In the genomic region with DNA sequence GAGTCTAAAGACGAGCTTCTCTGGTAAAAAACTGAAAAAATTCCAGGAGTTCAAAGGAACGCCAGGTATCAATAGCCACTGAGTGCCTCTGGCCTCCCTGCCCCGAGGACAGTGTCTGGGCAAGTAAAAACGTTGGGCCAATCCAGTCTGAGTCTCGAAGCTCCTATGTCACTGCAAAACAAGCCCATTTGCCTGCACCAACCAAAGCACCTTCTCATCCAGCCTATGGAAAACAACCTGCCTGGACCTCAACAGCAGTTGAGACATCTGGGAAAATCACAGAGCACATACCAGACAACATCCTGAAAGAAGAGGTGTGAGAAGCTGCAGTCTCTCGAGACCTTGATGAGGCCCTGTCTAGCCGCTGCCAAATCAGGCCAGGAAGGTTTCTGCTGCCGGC, we compare ENCODE assay signal across 1 cellular context.
TF ChIP-seq lines count a peak whose summit lies in the region.

No MANE protein-coding gene starts in this region.

TF ChIP-seq in WTC11, 78 proteins besides CTCF, POLR2A, EP300 and RAD21 (continued from another document):
- TF ChIP-seq, protein P1, sequence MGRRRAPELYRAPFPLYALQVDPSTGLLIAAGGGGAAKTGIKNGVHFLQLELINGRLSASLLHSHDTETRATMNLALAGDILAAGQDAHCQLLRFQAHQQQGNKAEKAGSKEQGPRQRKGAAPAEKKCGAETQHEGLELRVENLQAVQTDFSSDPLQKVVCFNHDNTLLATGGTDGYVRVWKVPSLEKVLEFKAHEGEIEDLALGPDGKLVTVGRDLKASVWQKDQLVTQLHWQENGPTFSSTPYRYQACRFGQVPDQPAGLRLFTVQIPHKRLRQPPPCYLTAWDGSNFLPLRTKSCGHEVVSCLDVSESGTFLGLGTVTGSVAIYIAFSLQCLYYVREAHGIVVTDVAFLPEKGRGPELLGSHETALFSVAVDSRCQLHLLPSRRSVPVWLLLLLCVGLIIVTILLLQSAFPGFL (CRISPR knock-in tag; IDR thresholded peaks at IDR 0.05; ENCODE audit: borderline replicate concordance) = no peak
- TF ChIP-seq ZNF263 (CRISPR knock-in tag; IDR thresholded peaks at IDR 0.05; ENCODE audit: low read depth) (no peak), ZNF423 (CRISPR knock-in tag; IDR thresholded peaks at IDR 0.05) (no peak)
